8 cellular contexts compared by ENCODE assay signal in genomic region chr12:104064842-104065441, GRCh38. TPM values are rescaled to one million over a fixed set of nuclear protein-coding genes. Genes with fewer than 3 reads are reported as not detected.
DNase-seq lines count a peak whose midpoint lies in the region; ATAC-seq and TF ChIP-seq lines count a peak whose summit lies in the region.

No MANE protein-coding gene starts in this region.

- peak overlapping the region; percentile 89 for H3K4me3 Mint-ChIP-seq in T-helper 1 cell treated with Interleukin-12 subunit alpha and Interleukin-12 subunit beta and Interleukin-4 antibody, amounts not matched to agents 30 μg/mL and 1 μg/mL, for 36 hours

- TF ChIP-seq CTCF in cardiac muscle cell (IDR thresholded peaks at IDR 0.05; ENCODE audit: low read depth, low read length) (no peak), prostate gland (IDR thresholded peaks at IDR 0.05) (no peak)

- no peak for TF ChIP-seq POLR2A in prostate gland (IDR thresholded peaks at IDR 0.05)

- H3K36me3 Mint-ChIP-seq in T-helper 1 cell treated with Interleukin-12 subunit alpha and Interleukin-12 subunit beta and Interleukin-4 antibody, amounts not matched to agents 30 μg/mL and 1 μg/mL, for 36 hours (ENCODE audit: low read depth): peaks cover 10% of the 10 kb centered on the region

- 1% methylated on average over 41 of the region's 41 CpGs for WGBS in prostate gland

- H3K9me3 ChIP-seq in cardiac muscle cell (ENCODE audit: low read depth): no peaks in the 10 kb centered on the region
- H3K9me3 ChIP-seq in prostate gland: no peaks in the 10 kb centered on the region

- H3K27ac ChIP-seq in cardiac muscle cell (peak overlapping the region; percentile 80), prostate gland (peak overlapping the region; percentile 79 to 84)

- ATAC-seq in HG03060 (IDR thresholded peaks at IDR 0.05; ENCODE audit: low read depth, unreplicated experiment): peak; percentile 9

- H3K4me1 Mint-ChIP-seq in T-helper 1 cell treated with Interleukin-12 subunit alpha and Interleukin-12 subunit beta and Interleukin-4 antibody, amounts not matched to agents 30 μg/mL and 1 μg/mL, for 36 hours (ENCODE audit: low read depth): peaks cover 23% of the 10 kb centered on the region

- H3K9me3 Mint-ChIP-seq in T-helper 1 cell treated with Interleukin-12 subunit alpha and Interleukin-12 subunit beta and Interleukin-4 antibody, amounts not matched to agents 30 μg/mL and 1 μg/mL, for 36 hours: no peaks in the 10 kb centered on the region

- peaks cover 12% of the 10 kb centered on the region for H3K36me3 ChIP-seq in cardiac muscle cell
- no peaks in the 10 kb centered on the region for H3K36me3 ChIP-seq in prostate gland

- DNase-seq in T-helper 1 cell (no peak), cardiac muscle cell (ENCODE audit: low read depth in 1 of 2, low spot score in 1 of 2) (peak in 1 of 2 donors; percentile 63), prostate gland (ENCODE audit: low spot score) (peak; percentile 12), NCI-H187 (lab: John Stamatoyannopoulos, UW) (no peak), NCI-H1930 (lab: John Stamatoyannopoulos, UW) (no peak)
- peak; percentile 26 for DNase-seq in activated T-cell treated with anti-CD3 and anti-CD28 coated beads, Interleukin-2, amount 50 U/mL, for 48 hours

- intact Hi-C loops in prostate gland (cut with DNase I): loop anchor here (5.0 kb wide), 1 partner anchor 98 kb away; the partner anchor contains the start of gene TDG

- peaks cover 8% of the 10 kb centered on the region for H3K4me1 ChIP-seq in cardiac muscle cell (ENCODE audit: low read depth)
- no peaks in the 10 kb centered on the region for H3K4me1 ChIP-seq in prostate gland (replicated peaks)

- peak overlapping the region; percentile 64 for H3K4me3 ChIP-seq in cardiac muscle cell
- H3K4me3 ChIP-seq in prostate gland: peak overlapping the region; percentile 82 to 97

- peak overlapping the region; percentile 82 for H3K27ac Mint-ChIP-seq in T-helper 1 cell treated with Interleukin-12 subunit alpha and Interleukin-12 subunit beta and Interleukin-4 antibody, amounts not matched to agents 30 μg/mL and 1 μg/mL, for 36 hours

- H3K27me3 Mint-ChIP-seq in T-helper 1 cell treated with Interleukin-12 subunit alpha and Interleukin-12 subunit beta and Interleukin-4 antibody, amounts not matched to agents 30 μg/mL and 1 μg/mL, for 36 hours (ENCODE audit: low read depth): peaks cover 29% of the 10 kb centered on the region

- H3K27me3 ChIP-seq in cardiac muscle cell (no peaks in the 10 kb centered on the region), prostate gland (replicated peaks; ENCODE audit: insufficient read depth) (no peaks in the 10 kb centered on the region)

RNA-seq across cellular contexts. Expression of gene HCFC2, which starts 0.6 kb away (rescaled TPM):
- total RNA-seq in cardiac muscle cell (11.1 and 14.7 TPM in 2 replicates), prostate gland (10 to 100 TPM; 18.3 to 18.6 TPM)
- polyA plus RNA-seq in cardiac muscle cell: 9.3 and 16.0 TPM in 2 replicates

RNA-seq across cellular contexts. Expression of gene GLT8D2, which starts 15.0 kb away (rescaled TPM):
- total RNA-seq in cardiac muscle cell (3.2 and 5.9 TPM in 2 replicates), prostate gland (10 to 100 TPM in 1 of 2 donors, 1 to 10 TPM in 1; 3.1 to 11.2 TPM)
- 6.3 and 17.4 TPM in 2 replicates for polyA plus RNA-seq in cardiac muscle cell

Comparison
In these comparisons a context has a peak if more than half of its experiments do, and no peak if none do; other contexts are left out.
1. DNase-seq: peak in activated T-cell treated with anti-CD3 and anti-CD28 coated beads, Interleukin-2, amount 50 U/mL, for 48 hours (2 of 2) and prostate gland (single experiment); none in T-helper 1 cell (0 of 5), NCI-H187 (0 of 2) and NCI-H1930 (0 of 2).